In the genomic region with DNA sequence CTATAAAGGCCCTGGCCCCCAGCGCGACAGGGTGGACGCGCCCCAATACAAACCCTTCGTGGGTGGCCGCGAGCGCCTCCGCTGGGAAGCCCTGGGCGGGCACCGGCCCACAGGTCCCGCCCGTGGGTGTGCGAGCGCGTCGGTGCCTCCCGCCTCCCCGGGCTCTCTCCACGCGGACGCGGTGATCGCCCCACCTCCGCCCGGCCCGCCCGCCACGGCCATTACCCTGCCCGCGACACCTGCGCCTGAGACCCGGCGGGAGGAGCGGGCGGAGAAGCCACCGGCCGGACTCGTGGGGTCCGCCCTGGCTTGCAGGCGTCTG, we compare ENCODE assay signal across 7 cellular contexts.
DNase-seq lines count a peak whose midpoint lies in the region; ATAC-seq and TF ChIP-seq lines count a peak whose summit lies in the region.

No MANE protein-coding gene starts in this region.

- POLR2A ChIA-PET in HCT116 (lab: Charles Lee), result no interaction called here

- peak overlapping the region; percentile 51 to 70 for H3K4me3 ChIP-seq in HCT116 (replicated peaks in 1 of 2; ENCODE audit: low read depth in 1 of 2, low read length in 2 of 2)
- peak overlapping the region; percentile 45 for H3K4me3 ChIP-seq in smooth muscle cell

- H3K27ac Mint-ChIP-seq in activated T-helper 2 cell treated with anti-CD3 and anti-CD28 coated beads, Interferon-gamma antibody, Interleukin-2, Interleukin-4, amounts not matched to agents 10 μg/mL and 5 μg/mL and 100 μg/mL, durations not matched to agents 14 hours and 24 hours and 36 hours, result no peak overlapping the region
- no peak overlapping the region for H3K27ac Mint-ChIP-seq in immature natural killer cell

- no peaks in the 10 kb centered on the region for H3K9me2 ChIP-seq in HCT116 (ENCODE audit: insufficient read depth)

- peaks cover 19% of the 10 kb centered on the region for H3K4me1 Mint-ChIP-seq in activated T-helper 2 cell treated with anti-CD3 and anti-CD28 coated beads, Interferon-gamma antibody, Interleukin-2, Interleukin-4, amounts not matched to agents 10 μg/mL and 5 μg/mL and 100 μg/mL, durations not matched to agents 14 hours and 24 hours and 36 hours (ENCODE audit: low read depth)
- peaks cover 31 to 35% of the 10 kb centered on the region in 2 donors for H3K4me1 Mint-ChIP-seq in immature natural killer cell

- CTCF ChIA-PET in HCT116 (lab: Charles Lee), result no interaction called here

- no peaks in the 10 kb centered on the region for H3K79me2 ChIP-seq in HCT116 (ENCODE audit: insufficient read depth, low read length)
- H3K79me2 ChIP-seq in smooth muscle cell (ENCODE audit: low read depth), result no peaks in the 10 kb centered on the region

- H3K9me3 Mint-ChIP-seq in activated T-helper 2 cell treated with anti-CD3 and anti-CD28 coated beads, Interferon-gamma antibody, Interleukin-2, Interleukin-4, amounts not matched to agents 10 μg/mL and 5 μg/mL and 100 μg/mL, durations not matched to agents 14 hours and 24 hours and 36 hours, result no peaks in the 10 kb centered on the region
- peaks cover 0 to 1% (median 0%) of the 10 kb centered on the region in 6 donors for H3K9me3 Mint-ChIP-seq in immature natural killer cell

- TF ChIP-seq POLR2A in HCT116 (IDR thresholded peaks at IDR 0.05; ENCODE audit: borderline replicate concordance, extremely low read depth, insufficient read depth, insufficient read length), result no peak

- intact Hi-C loops in HCT116 (cut with micrococcal nuclease), result loop anchor here (5.0 kb wide), 1 partner anchor 84 kb away; no protein-coding TSS in a partner anchor
- intact Hi-C loops in activated T-helper 2 cell treated with anti-CD3 and anti-CD28 coated beads, Interferon-gamma antibody, Interleukin-2, Interleukin-4, amounts not matched to agents 10 μg/mL and 5 μg/mL and 100 μg/mL, durations not matched to agents 14 hours and 24 hours and 36 hours (cut with micrococcal nuclease), result loop anchor here (5.0 to 10.0 kb wide), 4 partner anchors 84 to 391 kb away; a partner anchor contains a TSS

- H3K4me2 ChIP-seq in HCT116 (ENCODE audit: low read length) (peak overlapping the region; percentile 96), smooth muscle cell (peak overlapping the region; percentile 85)

- no TSS peak for BruUV-seq in HCT116 (replicated peaks; lab: Mats Ljungman, UMichigan)

- no peaks in the 10 kb centered on the region for H3F3A ChIP-seq in smooth muscle cell (ENCODE audit: low read depth)

- H2AFZ ChIP-seq in HCT116 (ENCODE audit: low read depth, low read length, poor library complexity, severe bottlenecking), result peak overlapping the region; percentile 24
- no peak overlapping the region for H2AFZ ChIP-seq in smooth muscle cell (ENCODE audit: low read depth)

- TF ChIP-seq CTCF in HCT116 (IDR thresholded peaks at IDR 0.05 in 2 of 3, conservative IDR thresholded peaks at IDR 0.05 in 1 of 3; ENCODE audit: borderline replicate concordance in 1 of 3, insufficient read depth in 1 of 3, low read depth in 2 of 3, low read length in 2 of 3), result no peak
- TF ChIP-seq CTCF in smooth muscle cell (IDR thresholded peaks at IDR 0.05; ENCODE audit: borderline replicate concordance, insufficient read depth, poor library complexity, severe bottlenecking), result no peak

- peak overlapping the region; percentile 63 for H3K9ac ChIP-seq in HCT116 (ENCODE audit: low read length)
- H3K9ac ChIP-seq in smooth muscle cell (ENCODE audit: low read depth), result no peak overlapping the region

- peaks cover 74% of the 10 kb centered on the region for H3K27me3 Mint-ChIP-seq in activated T-helper 2 cell treated with anti-CD3 and anti-CD28 coated beads, Interferon-gamma antibody, Interleukin-2, Interleukin-4, amounts not matched to agents 10 μg/mL and 5 μg/mL and 100 μg/mL, durations not matched to agents 14 hours and 24 hours and 36 hours (ENCODE audit: low read depth)
- H3K27me3 Mint-ChIP-seq in immature natural killer cell (ENCODE audit: low read depth in 3 of 3), result peaks cover 25 to 56% (median 43%) of the 10 kb centered on the region in 3 donors

- H3K9me3 ChIP-seq in HCT116 (ENCODE audit: control insufficient read depth in 1 of 2, insufficient read depth in 1 of 2, low read depth in 1 of 2, low read length in 2 of 2) (no peaks in the 10 kb centered on the region), smooth muscle cell (replicated peaks; ENCODE audit: low read depth) (no peaks in the 10 kb centered on the region)

- DNase-seq in HCT116 (ENCODE audit: low read depth, low spot score), result no peak
- DNase-seq in activated T-helper 2 cell treated with anti-CD3 and anti-CD28 coated beads, Interferon-gamma antibody, Interleukin-2, Interleukin-4, amounts not matched to agents 10 μg/mL and 5 μg/mL and 100 μg/mL, durations not matched to agents 14 hours and 24 hours and 36 hours (ENCODE audit: low spot score), result no peak
- DNase-seq in immature natural killer cell, result no peak
- DNase-seq in smooth muscle cell (lab: John Stamatoyannopoulos, UW; ENCODE audit: unreplicated experiment), result no peak
- DNase-seq in HUDEP-2 (lab: John Stamatoyannopoulos, UW; ENCODE audit: unreplicated experiment in 76 of 76), result no peak
- no peak for DNase-seq in NOMO-1 treated with DMSO at 0.1 percent for 48 hours (lab: John Stamatoyannopoulos, UW; ENCODE audit: unreplicated experiment)

- 7% methylated on average over 24 of the region's 41 CpGs for WGBS in smooth muscle cell (ENCODE audit: low lambda C conversion rate)

- no peaks in the 10 kb centered on the region for H3K36me3 Mint-ChIP-seq in activated T-helper 2 cell treated with anti-CD3 and anti-CD28 coated beads, Interferon-gamma antibody, Interleukin-2, Interleukin-4, amounts not matched to agents 10 μg/mL and 5 μg/mL and 100 μg/mL, durations not matched to agents 14 hours and 24 hours and 36 hours (ENCODE audit: low read depth)
- no peaks in the 10 kb centered on the region for H3K36me3 Mint-ChIP-seq in immature natural killer cell

- H4K20me1 ChIP-seq in HCT116 (ENCODE audit: insufficient read depth), result no peaks in the 10 kb centered on the region
- no peaks in the 10 kb centered on the region for H4K20me1 ChIP-seq in smooth muscle cell (ENCODE audit: low read depth)

- ATAC-seq in HCT116 (peak; percentile 39), GM21515 (IDR thresholded peaks at IDR 0.05; ENCODE audit: unreplicated experiment) (no peak)

- RAD21 ChIA-PET in HCT116 (lab: Charles Lee; ENCODE audit: low non-redundant PET in 1 of 2, low total read pairs in 2 of 2, uncharacterized antibody in 2 of 2, unreplicated experiment in 2 of 2), result no interaction called here

- peaks cover 12 to 30% of the 10 kb centered on the region in 2 experiments; a peak in 3 of 4 replicates for H3K4me1 ChIP-seq in HCT116 (ENCODE audit: control insufficient read depth in 1 of 2, insufficient read depth in 2 of 2, low read length in 2 of 2)
- peaks cover 19% of the 10 kb centered on the region for H3K4me1 ChIP-seq in smooth muscle cell (ENCODE audit: low read depth)

- peak overlapping the region; percentile 46 for H3K4me3 Mint-ChIP-seq in activated T-helper 2 cell treated with anti-CD3 and anti-CD28 coated beads, Interferon-gamma antibody, Interleukin-2, Interleukin-4, amounts not matched to agents 10 μg/mL and 5 μg/mL and 100 μg/mL, durations not matched to agents 14 hours and 24 hours and 36 hours (ENCODE audit: low read depth)
- H3K4me3 Mint-ChIP-seq in immature natural killer cell, result peak overlapping the region; percentile 25 to 88 (median 48)

- peaks cover 18% of the 10 kb centered on the region for H3K27me3 ChIP-seq in HCT116 (ENCODE audit: insufficient read depth, low read length)
- H3K27me3 ChIP-seq in smooth muscle cell (ENCODE audit: low read depth), result peaks cover 99% of the 10 kb centered on the region

- TF ChIP-seq RAD21 in HCT116 (IDR thresholded peaks at IDR 0.05; ENCODE audit: low read depth), result no peak

- H3K36me3 ChIP-seq in HCT116 (ENCODE audit: control insufficient read depth in 1 of 2, insufficient read depth in 2 of 2, low read length in 2 of 2) (no peaks in the 10 kb centered on the region), smooth muscle cell (ENCODE audit: low read depth) (no peaks in the 10 kb centered on the region)

- peak overlapping the region; percentile 54 for H3K27ac ChIP-seq in HCT116 (ENCODE audit: low read depth, low read length)
- H3K27ac ChIP-seq in smooth muscle cell (ENCODE audit: low read depth), result no peak overlapping the region

TF ChIP-seq in HCT116, 20 proteins besides CTCF, POLR2A, EP300 and RAD21:
- TF ChIP-seq ZNF274 (IDR thresholded peaks at IDR 0.05; ENCODE audit: low read depth, low read length), result no peak
- peak; percentile 12 for TF ChIP-seq YY1 (IDR thresholded peaks at IDR 0.05; ENCODE audit: extremely low read depth, insufficient replicate concordance, low read depth, low read length)
